9 cellular contexts compared by ENCODE assay signal in genomic region chr11:86799680-86800075, GRCh38. TPM values are rescaled to one million over a fixed set of nuclear protein-coding genes. Genes with fewer than 3 reads are reported as not detected.
DNase-seq lines count a peak whose midpoint lies in the region; ATAC-seq, FAIRE-seq and TF ChIP-seq lines count a peak whose summit lies in the region.
"Had no signal": no experiment of that assay in that cellular context is flagged by ENCODE, and none has a peak within 500 bp of the region (broad histone marks: within the 10 kb centered on the region; RNA-seq: fewer than 3 reads in every experiment).

No MANE protein-coding gene starts in this region.

- intact Hi-C loops in activated CD4-positive, alpha-beta T cell treated with anti-CD3 and anti-CD28 coated beads for 36 hours (cut with DNase I, micrococcal nuclease): loop anchor here (5.0 to 10.0 kb wide), 4 partner anchors 127 to 1375 kb away; partner anchors contain the start of genes DLG2 (in 1 of the 2), ME3 (in 1 of the 2), RAB38 (in 1 of the 2) and TMEM126B (in 1 of the 2)
- intact Hi-C loops in left lung (cut with DNase I) (no loop called here), tibial artery (cut with DNase I; ENCODE audit: low total_unique reads) (loop anchor here (5.0 kb wide), 3 partner anchors 57 to 342 kb away; no protein-coding TSS in a partner anchor)

- TF ChIP-seq CTCF in bronchial epithelial cell (IDR thresholded peaks at IDR 0.05; ENCODE audit: insufficient read depth, low read length, severe bottlenecking): no peak
- TF ChIP-seq CTCF in left lung (IDR thresholded peaks at IDR 0.05): no peak
- TF ChIP-seq CTCF in tibial artery (IDR thresholded peaks at IDR 0.05): no peak

- peak overlapping the region; percentile 46 for H3K4me3 Mint-ChIP-seq in activated CD4-positive, alpha-beta T cell treated with anti-CD3 and anti-CD28 coated beads for 36 hours

- H3K27ac Mint-ChIP-seq in activated CD4-positive, alpha-beta T cell treated with anti-CD3 and anti-CD28 coated beads for 36 hours: no peak overlapping the region

- no peaks in the 10 kb centered on the region for H3K9me3 ChIP-seq in left lung
- H3K9me3 ChIP-seq in tibial artery: no peaks in the 10 kb centered on the region
- no peaks in the 10 kb centered on the region for H3K9me3 ChIP-seq in SJCRH30 (replicated peaks)
- H3K9me3 ChIP-seq: neutrophil had no signal

- H3K4me3 ChIP-seq in bronchial epithelial cell (ENCODE audit: low read depth, low read length): peak overlapping the region; percentile 75
- peak overlapping the region; percentile 56 to 67 for H3K4me3 ChIP-seq in left lung
- H3K4me3 ChIP-seq in tibial artery: peak overlapping the region; percentile 91 to 94
- no peak overlapping the region for H3K4me3 ChIP-seq in SJCRH30

- no peaks in the 10 kb centered on the region for H3K9me3 Mint-ChIP-seq in activated CD4-positive, alpha-beta T cell treated with anti-CD3 and anti-CD28 coated beads for 36 hours (ENCODE audit: low read depth)

- FAIRE-seq in bronchial epithelial cell (lab: Jason Lieb, UNC): no peak

- peaks cover 60% of the 10 kb centered on the region for H3K27me3 Mint-ChIP-seq in activated CD4-positive, alpha-beta T cell treated with anti-CD3 and anti-CD28 coated beads for 36 hours

- POLR2A ChIA-PET in activated CD4-positive, alpha-beta T cell treated with anti-CD3 and anti-CD28 coated beads for 36 hours (lab: Charles Lee): interaction anchor here (1.0 kb wide), 1 partner anchor 13 kb away, joined by 3 read pairs; no protein-coding TSS in a partner anchor

- no peak for DNase-seq in activated CD4-positive, alpha-beta T cell treated with anti-CD3 and anti-CD28 coated beads for 36 hours
- DNase-seq in activated CD4-positive, alpha-beta T cell treated with anti-CD3 and anti-CD28 coated beads for 48 hours: no peak
- DNase-seq in bronchial epithelial cell (ENCODE audit: low read depth) (no peak), left lung (no peak), tibial artery (peak in 1 of 2 donors; percentile 70), NCI-H1436 (lab: John Stamatoyannopoulos, UW) (no peak), SJCRH30 (no peak)

- H3K36me3 Mint-ChIP-seq in activated CD4-positive, alpha-beta T cell treated with anti-CD3 and anti-CD28 coated beads for 36 hours (ENCODE audit: low read depth): no peaks in the 10 kb centered on the region

- H3K36me3 ChIP-seq in bronchial epithelial cell (ENCODE audit: control insufficient read depth, insufficient read depth, low read length): no peaks in the 10 kb centered on the region
- no peaks in the 10 kb centered on the region for H3K36me3 ChIP-seq in left lung
- H3K36me3 ChIP-seq in tibial artery: no peaks in the 10 kb centered on the region
- no peaks in the 10 kb centered on the region for H3K36me3 ChIP-seq in SJCRH30
- H3K36me3 ChIP-seq: neutrophil had no signal

- no peak for ATAC-seq in activated CD4-positive, alpha-beta T cell treated with anti-CD3 and anti-CD28 coated beads for 36 hours
- ATAC-seq in left lung (peak; percentile 8), HG03342 (IDR thresholded peaks at IDR 0.05; ENCODE audit: unreplicated experiment) (no peak)

- no peaks in the 10 kb centered on the region for H3K27me3 ChIP-seq in bronchial epithelial cell (ENCODE audit: control insufficient read depth, insufficient read depth, low read length)
- peaks cover 0 to 41% of the 10 kb centered on the region in 2 donors for H3K27me3 ChIP-seq in left lung
- H3K27me3 ChIP-seq in tibial artery: no peaks in the 10 kb centered on the region
- peaks cover 11% of the 10 kb centered on the region for H3K27me3 ChIP-seq in SJCRH30

- H3K4me1 Mint-ChIP-seq in activated CD4-positive, alpha-beta T cell treated with anti-CD3 and anti-CD28 coated beads for 36 hours: peaks cover 42% of the 10 kb centered on the region

- H3K27ac ChIP-seq in left lung (peak overlapping the region; percentile 65 to 75), tibial artery (peak overlapping the region; percentile 87 to 92), SJCRH30 (no peak overlapping the region)
- H3K27ac ChIP-seq: neutrophil had no signal

- CTCF ChIA-PET in activated CD4-positive, alpha-beta T cell treated with anti-CD3 and anti-CD28 coated beads for 36 hours (lab: Charles Lee): interaction anchor here (0.5 to 1.6 kb wide), 5 partner anchors 21 to 331 kb away, joined by 3 to 4 read pairs (median 3); no protein-coding TSS in a partner anchor

- H3K4me1 ChIP-seq in left lung (peaks cover 17 to 18% of the 10 kb centered on the region in 2 donors), tibial artery (peaks cover 0 to 36% (median 16%) of the 10 kb centered on the region in 4 donors), SJCRH30 (no peaks in the 10 kb centered on the region)

RNA-seq across cellular contexts. Expression of gene PRSS23, which starts 0.7 kb away (rescaled TPM):
- total RNA-seq in activated CD4-positive, alpha-beta T cell treated with anti-CD3 and anti-CD28 coated beads for 36 hours: 1 to 10 TPM in 1 of 2 experiments, under 1 TPM in 1; 0.62 to 1.5 TPM
- total RNA-seq in bronchial epithelial cell (75.0 and 101 TPM in 2 replicates), left lung (100 to 1,000 TPM; 133 to 149 TPM)
- 1.4 and 1.5 TPM in 2 replicates for total RNA-seq in SJCRH30 (2014; rRNA removed; shearing (Covaris generic))

Comparison
In these comparisons a context has a peak if more than half of its experiments do, and no peak if none do; other contexts are left out.
1. RNA of gene PRSS23, which starts 0.7 kb away (total RNA-seq): 133 to 149 TPM in left lung and 75.0 to 101 TPM in bronchial epithelial cell; 0.62 to 1.5 TPM in activated CD4-positive, alpha-beta T cell treated with anti-CD3 and anti-CD28 coated beads for 36 hours and 1.4 to 1.5 TPM in SJCRH30; every median in the first group is over 10 times any median in the second.
2. intact Hi-C loops: an anchor here in activated CD4-positive, alpha-beta T cell treated with anti-CD3 and anti-CD28 coated beads for 36 hours (5.0 to 10.0 kb wide) and tibial artery (5.0 kb wide); none called in left lung.